ENCODE assay signal across 21 cellular contexts in the genomic region with DNA sequence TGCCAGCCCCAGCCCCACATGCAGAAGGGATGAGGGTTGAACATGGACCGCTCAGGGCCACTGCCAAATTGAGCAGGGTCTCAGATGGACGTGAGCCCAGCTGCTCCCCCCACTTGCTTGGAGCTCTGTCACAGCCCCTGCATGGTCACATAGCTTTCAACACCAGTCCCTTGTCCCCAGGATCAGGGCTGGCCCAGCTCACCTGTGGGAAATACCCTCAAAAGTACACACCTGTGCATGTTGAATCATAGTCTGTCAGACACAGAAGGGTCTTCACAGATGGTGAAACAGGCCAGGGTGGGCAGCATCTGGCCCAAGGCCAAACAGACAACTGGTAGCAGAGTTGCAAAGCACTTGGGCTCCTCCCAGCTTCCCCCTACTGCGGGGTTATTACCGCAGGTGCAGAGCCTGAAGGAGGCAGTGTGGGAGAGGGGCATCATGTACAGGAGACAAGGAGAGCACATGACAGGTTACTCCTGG.
DNase-seq lines count a peak whose midpoint lies in the region; ATAC-seq lines count a peak whose summit lies in the region.
"Had no signal": no experiment of that assay in that cellular context is flagged by ENCODE, and none has a peak within 500 bp of the region (broad histone marks: within the 10 kb centered on the region; RNA-seq: fewer than 3 reads in every experiment).

No MANE protein-coding gene starts in this region.

- CTCF ChIA-PET in activated CD8-positive, alpha-beta memory T cell treated with anti-CD3 and anti-CD28 coated beads, Interleukin-2, amount 10 ng/mL, durations not matched to agents 7 days and 5 days (lab: Charles Lee): interaction anchor here (2.1 kb wide), 1 partner anchor 17 kb away, joined by 6 read pairs; no protein-coding TSS in a partner anchor

- H3K27ac Mint-ChIP-seq in activated CD8-positive, alpha-beta memory T cell treated with anti-CD3 and anti-CD28 coated beads, Interleukin-2, amount 10 ng/mL, durations not matched to agents 7 days and 5 days: no peak overlapping the region
- H3K27ac Mint-ChIP-seq: activated CD8-positive, alpha-beta T cell treated with anti-CD3 and anti-CD28 coated beads, Interleukin-2, amount 10 ng/mL, durations not matched to agents 7 days and 5 days; naive thymus-derived CD4-positive, alpha-beta T cell had no signal

- H3K9me3 Mint-ChIP-seq in activated CD8-positive, alpha-beta memory T cell treated with anti-CD3 and anti-CD28 coated beads, Interleukin-2, amount 10 ng/mL, durations not matched to agents 7 days and 5 days (ENCODE audit: low read depth): no peaks in the 10 kb centered on the region
- H3K9me3 Mint-ChIP-seq: activated T-cell treated with anti-CD3 and anti-CD28 coated beads, Interleukin-2, amount 50 U/mL, for 4 hours had no signal

- peaks cover 14% of the 10 kb centered on the region for H3K27me3 Mint-ChIP-seq in activated CD8-positive, alpha-beta memory T cell treated with anti-CD3 and anti-CD28 coated beads, Interleukin-2, amount 10 ng/mL, durations not matched to agents 7 days and 5 days

- ATAC-seq in activated CD8-positive, alpha-beta memory T cell treated with anti-CD3 and anti-CD28 coated beads, Interleukin-2, amount 10 ng/mL, durations not matched to agents 7 days and 5 days: no peak
- ATAC-seq: activated CD8-positive, alpha-beta T cell treated with anti-CD3 and anti-CD28 coated beads, Interleukin-2, amount 10 ng/mL, durations not matched to agents 7 days and 5 days; activated T-cell treated with anti-CD3 and anti-CD28 coated beads, Interleukin-2, amount 50 U/mL, for 4 hours; body of pancreas; left colon; naive thymus-derived CD4-positive, alpha-beta T cell; Panc1 had no signal

- H3K36me3 Mint-ChIP-seq in activated CD8-positive, alpha-beta memory T cell treated with anti-CD3 and anti-CD28 coated beads, Interleukin-2, amount 10 ng/mL, durations not matched to agents 7 days and 5 days: no peaks in the 10 kb centered on the region
- H3K36me3 Mint-ChIP-seq: naive thymus-derived CD4-positive, alpha-beta T cell had no signal

- H3K4me3 Mint-ChIP-seq in activated CD8-positive, alpha-beta memory T cell treated with anti-CD3 and anti-CD28 coated beads, Interleukin-2, amount 10 ng/mL, durations not matched to agents 7 days and 5 days: no peak overlapping the region
- H3K4me3 Mint-ChIP-seq: activated CD8-positive, alpha-beta T cell treated with anti-CD3 and anti-CD28 coated beads, Interleukin-2, amount 10 ng/mL, durations not matched to agents 7 days and 5 days; activated T-cell treated with anti-CD3 and anti-CD28 coated beads, Interleukin-2, amount 50 U/mL, for 4 hours; naive thymus-derived CD4-positive, alpha-beta T cell had no signal

- DNase-seq in activated CD8-positive, alpha-beta memory T cell treated with anti-CD3 and anti-CD28 coated beads, Interleukin-2, amount 10 ng/mL, durations not matched to agents 7 days and 5 days: peak; percentile 33
- no peak for DNase-seq in activated CD8-positive, alpha-beta memory T cell treated with anti-CD3 and anti-CD28 coated beads, Interleukin-2, amount 50 U/mL, for 4 hours
- peak; percentile 70 for DNase-seq in NCI-H69 (lab: John Stamatoyannopoulos, UW)
- DNase-seq in iPS-NIHi11 (ENCODE audit: low spot score): peak; percentile 38
- DNase-seq in epidermal melanocyte (ENCODE audit: insufficient read length, low spot score): no peak
- DNase-seq in AG08396 (ENCODE audit: low spot score): no peak
- DNase-seq in G401 (ENCODE audit: low spot score): no peak
- DNase-seq: activated CD4-positive, CD25-positive, alpha-beta regulatory T cell treated with anti-CD3 and anti-CD28 coated beads, Interleukin-2, amount 50 U/mL, for 72 hours; activated naive CD4-positive, alpha-beta T cell; activated T-cell treated with anti-CD3 and anti-CD28 coated beads, Interleukin-2, amount 50 U/mL, for 4 hours; body of pancreas; left colon; MV-4-11; naive thymus-derived CD4-positive, alpha-beta T cell; NCI-H2029 treated with DMSO at 0.1 percent for 48 hours; NCI-H446 treated with DMSO at 0.1 percent for 48 hours; SHP77 treated with DMSO at 0.1 percent for 48 hours; substantia nigra; SW 1271 had no signal

- H3K4me1 Mint-ChIP-seq in activated CD8-positive, alpha-beta memory T cell treated with anti-CD3 and anti-CD28 coated beads, Interleukin-2, amount 10 ng/mL, durations not matched to agents 7 days and 5 days: no peaks in the 10 kb centered on the region

- in situ Hi-C loops in G401 (cut with HindIII; ENCODE audit: low sequenced_read_pairs): no loop called here

Comparison
In these comparisons a context has a peak if more than half of its experiments do, and no peak if none do; other contexts are left out.
1. DNase-seq: peak in activated CD8-positive, alpha-beta memory T cell treated with anti-CD3 and anti-CD28 coated beads, Interleukin-2, amount 10 ng/mL, durations not matched to agents 7 days and 5 days (single experiment), NCI-H69 (single experiment) and iPS-NIHi11 (single experiment); none in activated CD8-positive, alpha-beta memory T cell treated with anti-CD3 and anti-CD28 coated beads, Interleukin-2, amount 50 U/mL, for 4 hours (single experiment), epidermal melanocyte (single experiment), AG08396 (single experiment) and G401 (single experiment).